In the genomic region with DNA sequence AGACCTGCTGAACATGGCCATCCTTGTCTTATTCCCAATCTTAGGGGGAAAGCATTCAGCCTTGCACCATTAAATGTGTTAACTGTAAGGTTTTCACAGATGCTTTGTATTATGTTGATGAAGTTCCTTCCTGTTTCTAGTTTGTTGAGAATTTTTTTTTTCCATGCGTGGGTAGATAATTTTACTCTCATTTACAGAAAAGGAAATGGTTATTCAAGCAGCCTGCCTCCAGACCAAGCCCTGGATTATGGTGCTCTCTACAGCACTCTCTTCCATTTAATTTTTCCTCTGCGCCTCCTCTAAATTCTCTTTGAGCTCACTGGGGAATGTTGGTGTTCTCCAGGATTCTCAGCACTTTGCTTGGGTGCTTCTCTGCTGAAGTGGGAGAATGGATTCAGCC, we compare ENCODE assay signal across 12 cellular contexts.
"Had no signal": no experiment of that assay in that cellular context is flagged by ENCODE, and none has a peak within 500 bp of the region (broad histone marks: within the 10 kb centered on the region; RNA-seq: fewer than 3 reads in every experiment).

No MANE protein-coding gene starts in this region.

- H3K27ac Mint-ChIP-seq: activated naive CD4-positive, alpha-beta T cell treated with anti-CD3 and anti-CD28 coated beads for 36 hours; activated T-helper 1 cell treated with anti-CD3 and anti-CD28 coated beads, Interleukin-12 subunit alpha, Interleukin-12 subunit beta, Interleukin-2, Interleukin-4 antibody, amounts not matched to agents 30 ng/mL and 10 ng/mL and 1 ng/mL, durations not matched to agents 14 hours and 24 hours and 36 hours; natural killer cell had no signal

- H3K4me3 Mint-ChIP-seq: activated naive CD4-positive, alpha-beta T cell treated with anti-CD3 and anti-CD28 coated beads for 36 hours; activated T-helper 1 cell treated with anti-CD3 and anti-CD28 coated beads, Interleukin-12 subunit alpha, Interleukin-12 subunit beta, Interleukin-2, Interleukin-4 antibody, amounts not matched to agents 30 ng/mL and 10 ng/mL and 1 ng/mL, durations not matched to agents 14 hours and 24 hours and 36 hours; natural killer cell had no signal

- H3K9me3 Mint-ChIP-seq: activated naive CD4-positive, alpha-beta T cell treated with anti-CD3 and anti-CD28 coated beads for 36 hours; natural killer cell had no signal

- ATAC-seq: left lung, mucosa of descending colon, natural killer cell had no signal

- DNase-seq: activated CD4-positive, alpha-beta T cell treated with anti-CD3 and anti-CD28 coated beads for 4 hours; activated CD8-positive, alpha-beta memory T cell treated with anti-CD3 and anti-CD28 coated beads for 24 hours; activated naive CD4-positive, alpha-beta T cell treated with anti-CD3 and anti-CD28 coated beads for 36 hours; islet precursor cell; left lung; mammary epithelial cell; mucosa of descending colon; natural killer cell; stimulated activated CD4-positive, alpha-beta T cell treated with anti-CD3 and anti-CD28 coated beads, Interleukin-1b, Interleukin-23, amount 100 ng/mL, for 48 hours; T1000; WERI-Rb-1 had no signal

- H3K36me3 Mint-ChIP-seq: natural killer cell had no signal
